In genomic region chr17:64281962-64282752, GRCh38 we compare ENCODE assay signal across 9 cellular contexts. TPM values are rescaled to one million over a fixed set of nuclear protein-coding genes. Genes with fewer than 3 reads are reported as not detected.
A peak's percentile ranks its signal among the peaks of the same experiment; 100 is the strongest.
DNase-seq lines count a peak whose midpoint lies in the region; ATAC-seq and TF ChIP-seq lines count a peak whose summit lies in the region.
"Had no signal": no experiment of that assay in that cellular context is flagged by ENCODE, and none has a peak within 500 bp of the region (broad histone marks: within the 10 kb centered on the region; RNA-seq: fewer than 3 reads in every experiment).

No MANE protein-coding gene starts in this region.

- TF ChIP-seq POLR2A in vagina (IDR thresholded peaks at IDR 0.05): no peak

- in situ Hi-C loops in KBM-7 (cut with MboI; ENCODE audit: low pct_unique_long_range_greater_than_20kb, low sequenced_read_pairs): loop anchor here (25.0 kb wide), 1 partner anchor 370 kb away; the partner anchor contains the start of genes CSHL1 and GH1

- ATAC-seq in omental fat pad (ENCODE audit: low FRiP score): peak; percentile 52

- no peak overlapping the region for H3K27ac Mint-ChIP-seq in Caco-2 (ENCODE audit: unreplicated experiment)
- no peak overlapping the region for H3K27ac Mint-ChIP-seq in activated T-cell treated with anti-CD3 and anti-CD28 coated beads, Interleukin-2, amount 50 U/mL, for 24 hours
- H3K27ac Mint-ChIP-seq: stimulated activated naive CD8-positive, alpha-beta T cell treated with anti-CD3 and anti-CD28 coated beads, Interleukin-15, Interleukin-2, amounts not matched to agents 100 ng/mL and 50 ng/mL, for 24 hours had no signal

- intact Hi-C loops in Caco-2 (cut with micrococcal nuclease; ENCODE audit: unreplicated experiment) (loop anchor here (1.0 to 10.0 kb wide), 6 partner anchors 19 to 253 kb away; partner anchors contain the start of gene TEX2), vagina (cut with DNase I) (no loop called here)

- POLR2A ChIA-PET in Caco-2 (lab: Charles Lee): interaction anchor here (0.7 to 1.0 kb wide), 2 partner anchors 137 to 215 kb away, joined by 3 to 6 read pairs; no protein-coding TSS in a partner anchor

- CTCF ChIA-PET in Caco-2 (lab: Charles Lee): interaction anchor here (0.6 to 1.6 kb wide), 23 partner anchors 9 to 1311 kb away, joined by 3 to 11 read pairs (median 4); partner anchors contain the start of gene TEX2

- no peaks in the 10 kb centered on the region for H3K9me3 Mint-ChIP-seq in Caco-2 (ENCODE audit: unreplicated experiment)
- H3K9me3 Mint-ChIP-seq in activated T-cell treated with anti-CD3 and anti-CD28 coated beads, Interleukin-2, amount 50 U/mL, for 24 hours: no peaks in the 10 kb centered on the region
- H3K9me3 Mint-ChIP-seq: stimulated activated naive CD8-positive, alpha-beta T cell treated with anti-CD3 and anti-CD28 coated beads, Interleukin-15, Interleukin-2, amounts not matched to agents 100 ng/mL and 50 ng/mL, for 24 hours had no signal

- TF ChIP-seq CTCF in Caco-2 (IDR thresholded peaks at IDR 0.05; ENCODE audit: insufficient read depth in 1 of 2, low read depth in 1 of 2, low read length in 1 of 2, severe bottlenecking in 1 of 2, unreplicated experiment in 1 of 2): peak; percentile 80 to 85
- TF ChIP-seq CTCF in fibroblast of villous mesenchyme (IDR thresholded peaks at IDR 0.05; ENCODE audit: insufficient read depth, low read depth, low read length): peak; percentile 86
- TF ChIP-seq CTCF in omental fat pad (IDR thresholded peaks at IDR 0.05): peak in 1 of 3 donors; percentile 32
- peak; percentile 56 to 60 (median 59) for TF ChIP-seq CTCF in vagina (IDR thresholded peaks at IDR 0.05)

- H3K4me3 ChIP-seq in Caco-2 (ENCODE audit: low read depth, low read length): no peak overlapping the region
- no peak overlapping the region for H3K4me3 ChIP-seq in fibroblast of villous mesenchyme (ENCODE audit: low read depth, low read length)
- H3K4me3 ChIP-seq in vagina: no peak overlapping the region

- H3K27ac ChIP-seq in vagina: no peak overlapping the region

- H3K9me3 ChIP-seq in Caco-2 (no peaks in the 10 kb centered on the region), vagina (no peaks in the 10 kb centered on the region)

- DNase-seq in Caco-2 (peak; percentile 53 to 67), KBM-7 (peak; percentile 78), OCI-M2 (lab: John Stamatoyannopoulos, UW; ENCODE audit: unreplicated experiment) (peak; percentile 25), fibroblast of villous mesenchyme (ENCODE audit: low read depth) (peak; percentile 84), omental fat pad (ENCODE audit: low spot score) (no peak), vagina (ENCODE audit: extremely low spot score in 2 of 2) (no peak)
- peak; percentile 41 for DNase-seq in activated T-cell treated with anti-CD3 and anti-CD28 coated beads, Interleukin-2, amount 50 U/mL, for 24 hours
- no peak for DNase-seq in activated CD4-positive, CD25-positive, alpha-beta regulatory T cell treated with anti-CD3 and anti-CD28 coated beads, Interleukin-2, amount 50 U/mL, for 72 hours

- H3K4me1 Mint-ChIP-seq in Caco-2 (ENCODE audit: low read depth, unreplicated experiment): peaks cover 5% of the 10 kb centered on the region
- H3K4me1 Mint-ChIP-seq in activated T-cell treated with anti-CD3 and anti-CD28 coated beads, Interleukin-2, amount 50 U/mL, for 24 hours (ENCODE audit: low read depth): no peaks in the 10 kb centered on the region

- H3K4me1 ChIP-seq in Caco-2 (peaks cover 10% of the 10 kb centered on the region; the same call in 1 of the 2 replicates), vagina (peaks cover 13% of the 10 kb centered on the region)

- H3K36me3 ChIP-seq in Caco-2 (ENCODE audit: control insufficient read depth, insufficient read depth, low read length) (no peaks in the 10 kb centered on the region), vagina (no peaks in the 10 kb centered on the region)

- BruUV-seq in Caco-2 (replicated peaks; lab: Mats Ljungman, UMichigan): no TSS peak

- H3K4me3 Mint-ChIP-seq in Caco-2 (ENCODE audit: unreplicated experiment): no peak overlapping the region
- H3K4me3 Mint-ChIP-seq in activated T-cell treated with anti-CD3 and anti-CD28 coated beads, Interleukin-2, amount 50 U/mL, for 24 hours: no peak overlapping the region
- H3K4me3 Mint-ChIP-seq: stimulated activated naive CD8-positive, alpha-beta T cell treated with anti-CD3 and anti-CD28 coated beads, Interleukin-15, Interleukin-2, amounts not matched to agents 100 ng/mL and 50 ng/mL, for 24 hours had no signal

- no peaks in the 10 kb centered on the region for H3K36me3 Mint-ChIP-seq in Caco-2 (ENCODE audit: insufficient read depth, unreplicated experiment)
- no peaks in the 10 kb centered on the region for H3K36me3 Mint-ChIP-seq in activated T-cell treated with anti-CD3 and anti-CD28 coated beads, Interleukin-2, amount 50 U/mL, for 24 hours (ENCODE audit: low read depth)

- H3K27me3 Mint-ChIP-seq in Caco-2 (ENCODE audit: insufficient read depth, unreplicated experiment): no peaks in the 10 kb centered on the region
- H3K27me3 Mint-ChIP-seq in activated T-cell treated with anti-CD3 and anti-CD28 coated beads, Interleukin-2, amount 50 U/mL, for 24 hours: no peaks in the 10 kb centered on the region

- H3K27me3 ChIP-seq in Caco-2 (replicated peaks; ENCODE audit: control insufficient read depth, insufficient read depth, low read length): no peaks in the 10 kb centered on the region
- no peaks in the 10 kb centered on the region for H3K27me3 ChIP-seq in vagina

RNA-seq across cellular contexts. Expression of gene TEX2, which starts 19.1 kb away (rescaled TPM):
- total RNA-seq in Caco-2 (2022): 19.3 and 20.2 TPM in 2 replicates
- 38.0 and 45.8 TPM in 2 replicates for total RNA-seq in fibroblast of villous mesenchyme
- total RNA-seq in omental fat pad: 100 to 1,000 TPM in 1 of 4 donors, 10 to 100 TPM in 3; 34.8 to 113 (median 85.2) TPM
- 32.4 TPM for total RNA-seq in vagina

Comparison
In these comparisons a context has a peak if more than half of its experiments do, and no peak if none do; other contexts are left out.
1. DNase-seq: peak in Caco-2 (2 of 2), KBM-7 (single experiment), OCI-M2 (single experiment), activated T-cell treated with anti-CD3 and anti-CD28 coated beads, Interleukin-2, amount 50 U/mL, for 24 hours (single experiment) and fibroblast of villous mesenchyme (single experiment); none in omental fat pad (single experiment), vagina (0 of 2) and activated CD4-positive, CD25-positive, alpha-beta regulatory T cell treated with anti-CD3 and anti-CD28 coated beads, Interleukin-2, amount 50 U/mL, for 72 hours (single experiment).